In the genomic region with DNA sequence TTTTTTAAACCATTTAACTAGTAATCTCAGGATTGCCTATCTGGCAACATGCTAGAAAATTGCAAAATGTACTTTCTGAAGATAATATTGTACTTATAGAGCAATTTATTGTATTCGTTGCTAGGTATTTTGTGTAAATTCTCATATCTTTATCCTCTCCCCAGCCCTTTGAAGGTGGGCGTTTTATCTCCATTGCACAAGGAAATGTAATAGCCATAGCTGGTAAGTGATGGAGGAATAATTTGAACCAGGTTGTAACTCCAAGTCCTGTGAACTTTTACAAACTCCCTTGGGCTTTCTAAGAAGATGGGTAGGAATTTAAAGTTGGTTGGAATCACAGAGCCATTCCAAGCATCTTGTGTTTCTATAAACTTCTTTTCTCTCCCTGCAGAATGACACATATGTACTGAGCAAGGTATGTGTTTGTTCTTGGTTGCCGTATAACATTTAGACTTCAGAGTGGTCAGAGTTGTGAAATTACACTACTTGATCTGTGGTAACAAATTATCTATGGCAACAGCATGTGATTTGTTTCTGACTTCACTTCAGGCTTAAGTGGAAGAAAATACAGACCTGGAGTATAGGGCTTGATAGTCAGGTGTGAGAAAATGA, we compare ENCODE assay signal across 20 cellular contexts.
DNase-seq lines count a peak whose midpoint lies in the region; ATAC-seq, FAIRE-seq and TF ChIP-seq lines count a peak whose summit lies in the region.
"Had no signal": no experiment of that assay in that cellular context is flagged by ENCODE, and none has a peak within 500 bp of the region (broad histone marks: within the 10 kb centered on the region; RNA-seq: fewer than 3 reads in every experiment).

No MANE protein-coding gene starts in this region.

- H3K27me3 ChIP-seq in RWPE2 (ENCODE audit: insufficient read depth, poor library complexity, severe bottlenecking) (no peaks in the 10 kb centered on the region), upper lobe of right lung (no peaks in the 10 kb centered on the region)
- H3K27me3 ChIP-seq: esophagus squamous epithelium, spleen had no signal

- H3K9me3 ChIP-seq in RWPE2 (ENCODE audit: severe bottlenecking) (no peaks in the 10 kb centered on the region), upper lobe of right lung (no peaks in the 10 kb centered on the region)
- H3K9me3 ChIP-seq: esophagus squamous epithelium, spleen had no signal

- H3K27ac ChIP-seq in RWPE2 (ENCODE audit: poor library complexity, severe bottlenecking) (no peak overlapping the region), upper lobe of right lung (peak overlapping the region; percentile 63)
- H3K27ac ChIP-seq: esophagus squamous epithelium had no signal

- no peaks in the 10 kb centered on the region for H3K4me1 ChIP-seq in RWPE2 (ENCODE audit: insufficient read depth, poor library complexity, severe bottlenecking)
- peaks cover 24% of the 10 kb centered on the region for H3K4me1 ChIP-seq in upper lobe of right lung

- TF ChIP-seq CTCF in RWPE2 (IDR thresholded peaks at IDR 0.05; ENCODE audit: poor library complexity, severe bottlenecking) (no peak), upper lobe of right lung (IDR thresholded peaks at IDR 0.05) (no peak)

- FAIRE-seq in islet of Langerhans (lab: Jason Lieb, UNC) = peak; percentile 17
- FAIRE-seq: bronchial epithelial cell had no signal

- intact Hi-C loops in Right ventricle myocardium superior (cut with DNase I) = no loop called here
- intact Hi-C loops in cardiac septum (cut with DNase I) = no loop called here
- intact Hi-C loops in upper lobe of right lung (cut with DNase I) = no loop called here

- H3K4me3 ChIP-seq in RWPE2 (ENCODE audit: severe bottlenecking) (no peak overlapping the region), upper lobe of right lung (no peak overlapping the region)
- H3K4me3 ChIP-seq: esophagus squamous epithelium, spleen had no signal

- H3K36me3 ChIP-seq in RWPE2 (ENCODE audit: low read depth) (peaks cover 27% of the 10 kb centered on the region), upper lobe of right lung (peaks cover 10% of the 10 kb centered on the region)

- DNase-seq in Right ventricle myocardium superior = no peak
- no peak for DNase-seq in cardiac septum (ENCODE audit: low spot score)
- no peak for DNase-seq in RWPE2 (ENCODE audit: low spot score)
- no peak for DNase-seq in upper lobe of right lung
- DNase-seq in OCI-M2 (lab: John Stamatoyannopoulos, UW; ENCODE audit: unreplicated experiment) = no peak
- no peak for DNase-seq in hypothalamus (lab: John Stamatoyannopoulos, UW)
- DNase-seq: ACHN; activated CD4-positive, alpha-beta T cell treated with anti-CD3 and anti-CD28 coated beads, Interleukin-2, amount 10 ng/mL, durations not matched to agents 24 days and 14 days; activated naive CD4-positive, alpha-beta T cell treated with anti-CD3 and anti-CD28 coated beads, Interleukin-2, amount 10 ng/mL, durations not matched to agents 7 days and 5 days; CD8-positive, alpha-beta memory T cell; esophagus squamous epithelium; Karpas-422; left cardiac atrium; posterior cingulate gyrus; spleen; stimulated activated naive B cell treated with anti-CD40 and anti-IgM and Interleukin-4, amounts not matched to agents 10 μg/mL and 1 μg/mL and 100 μg/mL, for 72 hours; T1000 had no signal

- ATAC-seq in Right ventricle myocardium superior (ENCODE audit: poor library complexity) = peak; percentile 10
- 0 out of 3 replicates have a peak, but pooled peaks have one; percentile 36 for ATAC-seq in RWPE2 (ENCODE audit: low read depth)
- ATAC-seq in upper lobe of right lung = peak; percentile 66
- ATAC-seq in GM18909 (IDR thresholded peaks at IDR 0.05; ENCODE audit: poor library complexity, unreplicated experiment) = no peak
- ATAC-seq: stimulated activated naive B cell treated with anti-CD40 and anti-IgM and Interleukin-4, amounts not matched to agents 10 μg/mL and 1 μg/mL and 100 μg/mL, for 72 hours had no signal
